Comparison of ENCODE assay signal across 26 cellular contexts in the genomic region with DNA sequence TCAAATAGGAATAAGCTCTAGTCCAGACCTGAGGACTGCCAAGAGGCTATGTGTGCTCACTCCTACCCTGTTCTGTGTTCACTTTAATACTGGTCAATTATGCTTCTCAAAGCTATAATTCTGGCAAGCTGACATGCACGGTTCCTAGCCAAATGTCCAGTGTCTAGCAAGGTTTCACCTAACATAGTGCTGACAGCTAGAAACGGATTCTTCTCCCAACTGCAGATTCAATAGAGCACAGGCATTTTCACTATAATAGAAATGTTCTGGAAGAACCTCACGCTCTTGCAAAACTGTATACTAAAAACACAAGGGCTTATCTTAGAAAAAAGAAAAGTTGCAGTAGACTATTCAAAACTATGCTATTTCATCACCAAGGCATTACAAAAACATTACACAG. TPM values are rescaled to one million over a fixed set of nuclear protein-coding genes. Genes with fewer than 3 reads are reported as not detected.
DNase-seq lines count a peak whose midpoint lies in the region; ATAC-seq and TF ChIP-seq lines count a peak whose summit lies in the region.
"Had no signal": no experiment of that assay in that cellular context is flagged by ENCODE, and none has a peak within 500 bp of the region (broad histone marks: within the 10 kb centered on the region; RNA-seq: fewer than 3 reads in every experiment).

No MANE protein-coding gene starts in this region.

- peaks cover 12% of the 10 kb centered on the region for H3K4me1 ChIP-seq in IMR-90 (ENCODE audit: control insufficient read depth, insufficient read depth, low read length)
- H3K4me1 ChIP-seq: breast epithelium, Caco-2, parathyroid adenoma had no signal

- no peak overlapping the region for H3K4ac ChIP-seq in IMR-90 (ENCODE audit: low read depth, low read length)

- peak overlapping the region; percentile 82; the same call in 1 of the 2 replicates for H3K27ac ChIP-seq in IMR-90 (ENCODE audit: insufficient read depth, low read length)
- H3K27ac ChIP-seq: BLaER1, parathyroid adenoma had no signal

- H4K8ac ChIP-seq in IMR-90 (ENCODE audit: low read depth in 2 of 2, low read length in 2 of 2): no peak overlapping the region

- H3K9ac ChIP-seq in IMR-90 (ENCODE audit: low read depth, low read length): 0 out of 2 replicates have a peak overlapping the region, but pooled peaks have one; percentile 20
- H3K9ac ChIP-seq: BLaER1, parathyroid adenoma had no signal

- no TSS peak for BruUV-seq in IMR-90 (replicated peaks; lab: Mats Ljungman, UMichigan)

- H3K9me3 ChIP-seq in IMR-90 (ENCODE audit: control insufficient read depth, insufficient read depth, low read length): peaks cover 3% of the 10 kb centered on the region; the same call in 1 of the 2 replicates
- H3K9me3 ChIP-seq: breast epithelium, Caco-2 had no signal

- intact Hi-C loops in IMR-90 (cut with micrococcal nuclease): loop anchor here (1.0 kb wide), 1 partner anchor 26 kb away; no protein-coding TSS in a partner anchor

- in situ Hi-C loops in IMR-90 (cut with MboI; ENCODE audit: low sequenced_read_pairs): no loop called here

- H2AK9ac ChIP-seq in IMR-90 (replicated peaks; ENCODE audit: low read depth, low read length, poor library complexity): no peak overlapping the region

- no peak overlapping the region for H3K23ac ChIP-seq in IMR-90 (ENCODE audit: low read depth, low read length)

- no peaks in the 10 kb centered on the region for H3K27me3 ChIP-seq in IMR-90 (ENCODE audit: control insufficient read depth, insufficient read depth, low read length)
- H3K27me3 ChIP-seq: BLaER1, breast epithelium had no signal

- H3K14ac ChIP-seq in IMR-90 (replicated peaks; ENCODE audit: low read depth, low read length): no peak overlapping the region; the same call in 1 of the 2 replicates

- POLR2A ChIA-PET in IMR-90 (lab: Charles Lee; ENCODE audit: unreplicated experiment): no interaction called here

- H3K56ac ChIP-seq in IMR-90 (ENCODE audit: extremely low read depth, insufficient read depth, low read length): no peak overlapping the region

- dilution Hi-C loops in IMR-90 (cut with HindIII; ENCODE audit: low sequenced_read_pairs, unreplicated experiment): no loop called here

- H3K36me3 ChIP-seq in IMR-90 (ENCODE audit: control insufficient read depth, insufficient read depth, low read length): peaks cover 15% of the 10 kb centered on the region

- H3K4me2 ChIP-seq in IMR-90 (ENCODE audit: low read depth, low read length): peak overlapping the region; percentile 90
- H3K4me2 ChIP-seq: BLaER1 had no signal

- peak overlapping the region; percentile 92; the same call in 1 of the 2 replicates for H3K18ac ChIP-seq in IMR-90 (ENCODE audit: low read depth, low read length)

- TF ChIP-seq CTCF in IMR-90 (conservative IDR thresholded peaks at IDR 0.05; ENCODE audit: low read depth, low read length) (no peak), fibroblast of pulmonary artery (IDR thresholded peaks at IDR 0.05; ENCODE audit: low read length, missing control alignments) (no peak)

- CTCF ChIA-PET in IMR-90 (lab: Yijun Ruan, JAX): interaction anchor here (1.0 kb wide), 1 partner anchor 48 kb away, joined by 3 read pairs; no protein-coding TSS in a partner anchor

- peaks cover 5% of the 10 kb centered on the region for H4K20me1 ChIP-seq in IMR-90 (ENCODE audit: insufficient read depth, low read length)

- H4K91ac ChIP-seq in IMR-90 (ENCODE audit: insufficient read depth, low read depth, low read length): no peak overlapping the region

- no peak overlapping the region for H3K4me3 ChIP-seq in IMR-90 (ENCODE audit: insufficient read depth, low read depth, low read length)
- no peak overlapping the region for H3K4me3 ChIP-seq in fibroblast of pulmonary artery (replicated peaks; ENCODE audit: low read depth, low read length)
- H3K4me3 ChIP-seq in skeletal muscle cell (ENCODE audit: low read depth, low read length): no peak overlapping the region
- H3K4me3 ChIP-seq: BLaER1, breast epithelium had no signal

- H3K79me1 ChIP-seq in IMR-90 (ENCODE audit: low read depth in 1 of 2, low read length in 2 of 2): peaks cover 29 to 63% of the 10 kb centered on the region in 2 experiments

- peak overlapping the region; percentile 76 for H2BK5ac ChIP-seq in IMR-90 (ENCODE audit: low read depth, low read length, poor library complexity, severe bottlenecking)

- H2BK20ac ChIP-seq in IMR-90 (ENCODE audit: low read depth, low read length): no peak overlapping the region

- TF ChIP-seq POLR2A in IMR-90 (IDR thresholded peaks at IDR 0.05; ENCODE audit: low read depth, low read length): no peak

- H2AK5ac ChIP-seq in IMR-90 (ENCODE audit: low read depth, low read length): no peak overlapping the region

- H2AFZ ChIP-seq in IMR-90 (replicated peaks; ENCODE audit: low read length, poor library complexity): no peak overlapping the region
- H2AFZ ChIP-seq: parathyroid adenoma had no signal

- peak overlapping the region; percentile 73 for H4K5ac ChIP-seq in IMR-90 (ENCODE audit: low read depth, low read length)

- no CpG with 5 or more reads among the region's 3 CpGs for WGBS in IMR-90 (ENCODE audit: extremely low coverage in 2 of 2, insufficient read length in 1 of 2), 2 experiments

- ATAC-seq in IMR-90 (ENCODE audit: low read depth) (peak; percentile 50), left lobe of liver (peak; percentile 66)
- ATAC-seq: activated naive CD8-positive, alpha-beta T cell treated with anti-CD3 and anti-CD28 coated beads, Interleukin-2, amount 50 U/mL, for 24 hours; HCT116; natural killer cell treated with Interleukin-12 subunit alpha and Interleukin-12 subunit beta and Interleukin-15 and Interleukin-18, amount 100 ng/mL, for 72 hours; SK-N-SH treated with all-trans-retinoic acid at 6 μM for 48 hours had no signal

- TF ChIP-seq RAD21 in IMR-90 (IDR thresholded peaks at IDR 0.05; ENCODE audit: low read length): no peak

- peaks cover 9% of the 10 kb centered on the region for H3K9me1 ChIP-seq in IMR-90 (ENCODE audit: insufficient read depth, low read length)

- H2BK15ac ChIP-seq in IMR-90 (ENCODE audit: low read depth, low read length): no peak overlapping the region

- H2BK120ac ChIP-seq in IMR-90 (ENCODE audit: low read depth, low read length): no peak overlapping the region

- peak; percentile 35 for DNase-seq in IMR-90
- peak; percentile 72 for DNase-seq in fibroblast of pulmonary artery (ENCODE audit: low read depth)
- no peak for DNase-seq in left lobe of liver (ENCODE audit: low spot score)
- DNase-seq in skeletal muscle cell (ENCODE audit: low read depth): peak; percentile 15
- DNase-seq in dedifferentiated amniotic fluid mesenchymal stem cell (ENCODE audit: extremely low spot score): no peak
- DNase-seq in GM03348 (ENCODE audit: low spot score): no peak
- DNase-seq in NCI-H524 (lab: John Stamatoyannopoulos, UW): no peak
- DNase-seq in C1 segment of cervical spinal cord (lab: John Stamatoyannopoulos, UW): no peak
- DNase-seq: activated CD4-positive, alpha-beta T cell treated with anti-CD3 and anti-CD28 coated beads for 4 hours; activated gamma-delta T cell treated with Interleukin-2 at 50 U/mL for 16 hours; activated naive CD8-positive, alpha-beta T cell treated with anti-CD3 and anti-CD28 coated beads, Interleukin-2, amount 50 U/mL, for 24 hours; activated T-cell treated with anti-CD3 and anti-CD28 coated beads, Interleukin-2, amount 50 U/mL, for 24 hours; Caco-2; cortex of kidney; DMS79 treated with DMSO at 0.1 percent for 48 hours; endodermal cell; Kasumi-1; NCI-H1048; NCI-H1694 treated with DMSO at 0.1 percent for 48 hours; NCI-H748 treated with DMSO at 0.1 percent for 48 hours had no signal

TF ChIP-seq in IMR-90, 13 proteins besides CTCF, POLR2A, EP300 and RAD21:
- no peak for TF ChIP-seq RFX5 (IDR thresholded peaks at IDR 0.05; ENCODE audit: low read depth, low read length)
- no peak for TF ChIP-seq ELK1 (IDR thresholded peaks at IDR 0.05; ENCODE audit: borderline replicate concordance, low read depth, low read length)
- no peak for TF ChIP-seq SMC3 (IDR thresholded peaks at IDR 0.05; ENCODE audit: low read depth, low read length)
- TF ChIP-seq MAFK (IDR thresholded peaks at IDR 0.05; ENCODE audit: low read depth, low read length): no peak
- no peak for TF ChIP-seq CHD1 (IDR thresholded peaks at IDR 0.05; ENCODE audit: low read depth, low read length)
- no peak for TF ChIP-seq MAZ (IDR thresholded peaks at IDR 0.05; ENCODE audit: borderline replicate concordance, low read depth, low read length)
- TF ChIP-seq CEBPB (IDR thresholded peaks at IDR 0.05; ENCODE audit: low read depth, low read length): peak; percentile 58
- TF ChIP-seq BHLHE40 (IDR thresholded peaks at IDR 0.05; ENCODE audit: low read depth, low read length): no peak

RNA-seq across cellular contexts. Expression of gene HDAC4, which starts 45.1 kb away (rescaled TPM):
- total RNA-seq in IMR-90 (2012; rRNA removed): 3.3 and 7.2 TPM in 2 replicates
- 4.1 and 7.4 TPM in 2 replicates for polyA plus RNA-seq in IMR-90 (2012; rRNA removed)
- polyA plus RNA-seq in IMR-90 (2012; cell fraction: cytosol; rRNA removed): 1.3 and 7.1 TPM in 2 replicates
- polyA plus RNA-seq in IMR-90 (2012; cell fraction: nucleus; rRNA removed; ENCODE audit: low replicate concordance): 24.5 and 34.9 TPM in 2 replicates
- total RNA-seq in left lobe of liver: 18.3 TPM

Comparison
In these comparisons a context has a peak if more than half of its experiments do, and no peak if none do; other contexts are left out.
1. DNase-seq: peak in IMR-90 (single experiment), fibroblast of pulmonary artery (single experiment) and skeletal muscle cell (single experiment); none in left lobe of liver (single experiment), dedifferentiated amniotic fluid mesenchymal stem cell (single experiment), GM03348 (single experiment), NCI-H524 (0 of 2) and C1 segment of cervical spinal cord (0 of 14).